Comparison of ENCODE assay signal across 8 cellular contexts in genomic region chr9:34379334-34380033, GRCh38. TPM values are rescaled to one million over a fixed set of nuclear protein-coding genes. Genes with fewer than 3 reads are reported as not detected.
A peak's percentile ranks its signal among the peaks of the same experiment; 100 is the strongest.
DNase-seq lines count a peak whose midpoint lies in the region; ATAC-seq and TF ChIP-seq lines count a peak whose summit lies in the region.

No MANE protein-coding gene starts in this region.

- H3K27ac ChIP-seq in SJCRH30, result no peak overlapping the region
- peak overlapping the region; percentile 54 for H3K27ac ChIP-seq in subcutaneous abdominal adipose tissue (ENCODE audit: low read depth, low read length)

- intact Hi-C loops in activated naive CD4-positive, alpha-beta T cell treated with anti-CD3 and anti-CD28 coated beads for 36 hours (cut with micrococcal nuclease), result loop anchor here (1.0 to 5.0 kb wide), 11 partner anchors 47 to 737 kb away; partner anchors contain the start of genes DNAI1, DNAJB5, FAM219A and KIF24

- no peak overlapping the region for H3K27ac Mint-ChIP-seq in activated naive CD4-positive, alpha-beta T cell treated with anti-CD3 and anti-CD28 coated beads for 36 hours

- H3F3A ChIP-seq in Loucy (ENCODE audit: low read depth), result no peaks in the 10 kb centered on the region

- no peaks in the 10 kb centered on the region for H3K79me2 ChIP-seq in Loucy (ENCODE audit: insufficient read depth, low read length)

- H3K36me3 ChIP-seq in Loucy (ENCODE audit: insufficient read depth, low read length) (no peaks in the 10 kb centered on the region), SJCRH30 (no peaks in the 10 kb centered on the region), subcutaneous abdominal adipose tissue (ENCODE audit: control insufficient read depth in 5 of 5, insufficient read depth in 5 of 5, low read length in 5 of 5) (no peaks in the 10 kb centered on the region)

- CTCF ChIA-PET in activated naive CD4-positive, alpha-beta T cell treated with anti-CD3 and anti-CD28 coated beads for 36 hours (lab: Charles Lee), result interaction anchor here (0.6 to 6.4 kb wide), 14 partner anchors 8 to 330 kb away, joined by 3 to 89 read pairs (median 4); no protein-coding TSS in a partner anchor

- H3K9me3 Mint-ChIP-seq in activated naive CD4-positive, alpha-beta T cell treated with anti-CD3 and anti-CD28 coated beads for 36 hours, result no peaks in the 10 kb centered on the region

- no peaks in the 10 kb centered on the region for H3K27me3 Mint-ChIP-seq in activated naive CD4-positive, alpha-beta T cell treated with anti-CD3 and anti-CD28 coated beads for 36 hours (ENCODE audit: low read depth)

- TF ChIP-seq CTCF in Loucy (conservative IDR thresholded peaks at IDR 0.05; ENCODE audit: low read length), result peak; percentile 99

- H3K27me3 ChIP-seq in Loucy (ENCODE audit: insufficient read depth, low read length, poor library complexity, severe bottlenecking) (no peaks in the 10 kb centered on the region), SJCRH30 (no peaks in the 10 kb centered on the region), subcutaneous abdominal adipose tissue (ENCODE audit: control insufficient read depth in 5 of 5, insufficient read depth in 4 of 5, low read length in 5 of 5) (no peaks in the 10 kb centered on the region)

- peak overlapping the region; percentile 75 for H3K4me3 Mint-ChIP-seq in activated naive CD4-positive, alpha-beta T cell treated with anti-CD3 and anti-CD28 coated beads for 36 hours

- DNase-seq in 8988T (peak; percentile 89), SJCRH30 (peak; percentile 78 to 91), globus pallidus (ENCODE audit: low spot score) (peak; percentile 88), non-pigmented ciliary epithelial cell (ENCODE audit: low read depth) (peak; percentile 38)
- DNase-seq in activated naive CD4-positive, alpha-beta T cell treated with anti-CD3 and anti-CD28 coated beads for 36 hours, result peak; percentile 98

- peak overlapping the region; percentile 71 for H3K4me2 ChIP-seq in Loucy (ENCODE audit: low read depth, low read length, poor library complexity, severe bottlenecking)

- H3K9me3 ChIP-seq in Loucy (ENCODE audit: insufficient read depth, low read depth, low read length) (no peaks in the 10 kb centered on the region), SJCRH30 (replicated peaks) (no peaks in the 10 kb centered on the region), subcutaneous abdominal adipose tissue (ENCODE audit: control insufficient read depth in 5 of 5, low read length in 5 of 5) (no peaks in the 10 kb centered on the region)

- H4K20me1 ChIP-seq in Loucy (ENCODE audit: insufficient read depth, low read length, poor library complexity, severe bottlenecking), result no peaks in the 10 kb centered on the region

- H3K9ac ChIP-seq in Loucy (ENCODE audit: low read depth, low read length, poor library complexity, severe bottlenecking) (peak overlapping the region; percentile 57), subcutaneous abdominal adipose tissue (ENCODE audit: low read length in 5 of 5) (peak overlapping the region in 2 of 5 donors; percentile 1 to 2)

- H3K9me2 ChIP-seq in Loucy (replicated peaks; ENCODE audit: low read depth, low read length), result no peaks in the 10 kb centered on the region

- peak overlapping the region; percentile 96 for H2AFZ ChIP-seq in Loucy (ENCODE audit: low read length)

- peak overlapping the region; percentile 72 for H3K4me3 ChIP-seq in Loucy (ENCODE audit: low read length, poor library complexity, severe bottlenecking)
- H3K4me3 ChIP-seq in SJCRH30, result peak overlapping the region; percentile 59
- H3K4me3 ChIP-seq in subcutaneous abdominal adipose tissue (ENCODE audit: low read depth in 1 of 5, low read length in 5 of 5), result peak overlapping the region; percentile 52 to 75 (median 69)

- peak; percentile 23 for ATAC-seq in GM18511 (IDR thresholded peaks at IDR 0.05; ENCODE audit: unreplicated experiment)

- peaks cover 30% of the 10 kb centered on the region for H3K4me1 Mint-ChIP-seq in activated naive CD4-positive, alpha-beta T cell treated with anti-CD3 and anti-CD28 coated beads for 36 hours (ENCODE audit: low read depth)

- H3K4me1 ChIP-seq in Loucy (ENCODE audit: insufficient read depth, low read length, poor library complexity, severe bottlenecking), result peaks cover 25% of the 10 kb centered on the region
- H3K4me1 ChIP-seq in SJCRH30, result peaks cover 15% of the 10 kb centered on the region
- peaks cover 5 to 62% (median 56%) of the 10 kb centered on the region in 5 donors for H3K4me1 ChIP-seq in subcutaneous abdominal adipose tissue (ENCODE audit: control insufficient read depth in 5 of 5, insufficient read depth in 5 of 5, low read length in 5 of 5)

- H3K36me3 Mint-ChIP-seq in activated naive CD4-positive, alpha-beta T cell treated with anti-CD3 and anti-CD28 coated beads for 36 hours (ENCODE audit: low read depth), result no peaks in the 10 kb centered on the region

RNA-seq across cellular contexts. Expression of gene MYORG, which starts 2.8 kb away (rescaled TPM):
- 1.7 and 1.8 TPM in 2 replicates for total RNA-seq in SJCRH30 (2014; rRNA removed; shearing (Covaris generic))
- total RNA-seq in activated naive CD4-positive, alpha-beta T cell treated with anti-CD3 and anti-CD28 coated beads for 36 hours, result 1 to 10 TPM; 1.1 to 2.0 TPM

RNA-seq across cellular contexts. Expression of gene NUDT2, which starts 50.1 kb away (rescaled TPM):
- total RNA-seq in SJCRH30 (2014; rRNA removed; shearing (Covaris generic)), result 9.4 TPM in 2 replicates
- 10 to 100 TPM; 39.2 to 42.9 TPM for total RNA-seq in activated naive CD4-positive, alpha-beta T cell treated with anti-CD3 and anti-CD28 coated beads for 36 hours

RNA-seq across cellular contexts. Expression of gene KIF24, which starts 50.4 kb away (rescaled TPM):
- total RNA-seq in SJCRH30 (2014; rRNA removed; shearing (Covaris generic)), result 5.9 and 6.8 TPM in 2 replicates
- total RNA-seq in activated naive CD4-positive, alpha-beta T cell treated with anti-CD3 and anti-CD28 coated beads for 36 hours, result 1 to 10 TPM; 4.2 to 4.5 TPM

Comparison
In these comparisons a context has a peak if more than half of its experiments do, and no peak if none do; other contexts are left out.
1. DNase-seq: peak in every context shown above with its lines; median percentile 98 in activated naive CD4-positive, alpha-beta T cell treated with anti-CD3 and anti-CD28 coated beads for 36 hours; 89 in 8988T; 88 in globus pallidus; 84 in SJCRH30; 38 in non-pigmented ciliary epithelial cell.